ENCODE assay signal across 22 cellular contexts in genomic region chr16:27265982-27266381, GRCh38. TPM values are rescaled to one million over a fixed set of nuclear protein-coding genes. Genes with fewer than 3 reads are reported as not detected.
DNase-seq lines count a peak whose midpoint lies in the region; ATAC-seq and TF ChIP-seq lines count a peak whose summit lies in the region.
"Had no signal": no experiment of that assay in that cellular context is flagged by ENCODE, and none has a peak within 500 bp of the region (broad histone marks: within the 10 kb centered on the region; RNA-seq: fewer than 3 reads in every experiment).

No MANE protein-coding gene starts in this region.

- CTCF ChIA-PET in Calu3 (lab: Charles Lee): no interaction called here
- CTCF ChIA-PET in naive thymus-derived CD4-positive, alpha-beta T cell (lab: Charles Lee): interaction anchor here (1.0 kb wide), 1 partner anchor 31 kb away, joined by 3 read pairs; no protein-coding TSS in a partner anchor

- H3K36me3 ChIP-seq in naive thymus-derived CD4-positive, alpha-beta T cell (ENCODE audit: control insufficient read depth in 2 of 3, insufficient read depth in 3 of 3, low read length in 3 of 3): peaks cover 0 to 6% (median 0%) of the 10 kb centered on the region in 3 experiments
- H3K36me3 ChIP-seq: BLaER1, sigmoid colon, SJCRH30, WERI-Rb-1 had no signal

- intact Hi-C loops in Calu3 (cut with micrococcal nuclease; ENCODE audit: unreplicated experiment): loop anchor here (2.0 kb wide), 1 partner anchor 49 kb away; no protein-coding TSS in a partner anchor
- intact Hi-C loops in naive thymus-derived CD4-positive, alpha-beta T cell (cut with micrococcal nuclease): no loop called here

- TF ChIP-seq CTCF in Calu3 (IDR thresholded peaks at IDR 0.05; ENCODE audit: unreplicated experiment): no peak

- H3K4me3 Mint-ChIP-seq in activated T-cell treated with anti-CD3 and anti-CD28 coated beads, Interleukin-2, amount 50 U/mL, for 24 hours: no peak overlapping the region
- no peak overlapping the region for H3K4me3 Mint-ChIP-seq in Calu3 (ENCODE audit: low read depth, unreplicated experiment)
- H3K4me3 Mint-ChIP-seq in activated T-helper 17 cell treated with anti-CD3 and anti-CD28 coated beads, Interleukin-2, amount 50 U/mL, for 72 hours: peak overlapping the region; percentile 31
- peak overlapping the region in 6 of 10 donors; percentile 2 to 22 (median 8) for H3K4me3 Mint-ChIP-seq in naive thymus-derived CD4-positive, alpha-beta T cell
- H3K4me3 Mint-ChIP-seq: GM23338 had no signal

- H3K27me3 ChIP-seq in naive thymus-derived CD4-positive, alpha-beta T cell (ENCODE audit: control insufficient read depth in 2 of 2, insufficient read depth in 2 of 2, low read length in 2 of 2): no peaks in the 10 kb centered on the region
- H3K27me3 ChIP-seq: BLaER1, sigmoid colon, SJCRH30 had no signal

- peaks cover 15 to 19% of the 10 kb centered on the region in 2 donors for H3K4me1 ChIP-seq in naive thymus-derived CD4-positive, alpha-beta T cell (ENCODE audit: control insufficient read depth in 2 of 2, insufficient read depth in 2 of 2, low read length in 2 of 2)
- H3K4me1 ChIP-seq: SJCRH30 had no signal

- POLR2A ChIA-PET in naive thymus-derived CD4-positive, alpha-beta T cell (lab: Charles Lee): interaction anchor here (0.9 to 3.4 kb wide), 3 partner anchors 9 to 62 kb away, joined by 3 to 13 read pairs (median 4); no protein-coding TSS in a partner anchor

- peak overlapping the region; percentile 1 for H3K27ac Mint-ChIP-seq in activated T-cell treated with anti-CD3 and anti-CD28 coated beads, Interleukin-2, amount 50 U/mL, for 24 hours
- H3K27ac Mint-ChIP-seq in Calu3 (ENCODE audit: unreplicated experiment): peak overlapping the region; percentile 10
- peak overlapping the region; percentile 3 for H3K27ac Mint-ChIP-seq in activated T-helper 17 cell treated with anti-CD3 and anti-CD28 coated beads, Interleukin-2, amount 50 U/mL, for 72 hours
- H3K27ac Mint-ChIP-seq in naive thymus-derived CD4-positive, alpha-beta T cell: peak overlapping the region in 7 of 9 donors; percentile 5 to 75 (median 46)
- H3K27ac Mint-ChIP-seq: GM23338 had no signal

- no peak for ATAC-seq in activated T-helper 17 cell treated with anti-CD3 and anti-CD28 coated beads, Interleukin-2, amount 50 U/mL, for 72 hours (replicated peaks)
- ATAC-seq in naive thymus-derived CD4-positive, alpha-beta T cell: no peak
- ATAC-seq: GM23338, left colon, Panc1 had no signal

- H3K4me1 Mint-ChIP-seq in activated T-cell treated with anti-CD3 and anti-CD28 coated beads, Interleukin-2, amount 50 U/mL, for 24 hours (ENCODE audit: low read depth): peaks cover 78% of the 10 kb centered on the region
- peaks cover 58% of the 10 kb centered on the region for H3K4me1 Mint-ChIP-seq in Calu3 (ENCODE audit: low read depth, unreplicated experiment)
- H3K4me1 Mint-ChIP-seq in activated T-helper 17 cell treated with anti-CD3 and anti-CD28 coated beads, Interleukin-2, amount 50 U/mL, for 72 hours: peaks cover 44% of the 10 kb centered on the region
- H3K4me1 Mint-ChIP-seq in naive thymus-derived CD4-positive, alpha-beta T cell: peaks cover 41 to 96% (median 79%) of the 10 kb centered on the region in 7 donors

- H3K9me3 Mint-ChIP-seq in activated T-cell treated with anti-CD3 and anti-CD28 coated beads, Interleukin-2, amount 50 U/mL, for 24 hours: no peaks in the 10 kb centered on the region
- H3K9me3 Mint-ChIP-seq in Calu3 (ENCODE audit: low read depth, unreplicated experiment): no peaks in the 10 kb centered on the region
- no peaks in the 10 kb centered on the region for H3K9me3 Mint-ChIP-seq in activated T-helper 17 cell treated with anti-CD3 and anti-CD28 coated beads, Interleukin-2, amount 50 U/mL, for 72 hours
- H3K9me3 Mint-ChIP-seq in naive thymus-derived CD4-positive, alpha-beta T cell: peaks cover 0 to 4% (median 0%) of the 10 kb centered on the region in 11 donors
- H3K9me3 Mint-ChIP-seq: GM23338 had no signal

- no peak overlapping the region for H3K27ac ChIP-seq in naive thymus-derived CD4-positive, alpha-beta T cell (ENCODE audit: low read depth, low read length)
- H3K27ac ChIP-seq: BLaER1, SJCRH30, WERI-Rb-1 had no signal

- no peaks in the 10 kb centered on the region for H3K27me3 Mint-ChIP-seq in activated T-cell treated with anti-CD3 and anti-CD28 coated beads, Interleukin-2, amount 50 U/mL, for 24 hours
- no peaks in the 10 kb centered on the region for H3K27me3 Mint-ChIP-seq in Calu3 (ENCODE audit: unreplicated experiment)
- no peaks in the 10 kb centered on the region for H3K27me3 Mint-ChIP-seq in activated T-helper 17 cell treated with anti-CD3 and anti-CD28 coated beads, Interleukin-2, amount 50 U/mL, for 72 hours
- H3K27me3 Mint-ChIP-seq in naive thymus-derived CD4-positive, alpha-beta T cell: no peaks in the 10 kb centered on the region

- DNase-seq in activated T-cell treated with anti-CD3 and anti-CD28 coated beads, Interleukin-2, amount 50 U/mL, for 24 hours: no peak
- DNase-seq in activated T-cell treated with anti-CD3 and anti-CD28 coated beads, Interleukin-2, amount 50 U/mL, for 48 hours: no peak
- DNase-seq in Calu3 (no peak), erythroblast (lab: John Stamatoyannopoulos, UW) (no peak), NCI-H774 (lab: John Stamatoyannopoulos, UW) (no peak), RPMI8226 (no peak)
- DNase-seq in naive thymus-derived CD4-positive, alpha-beta T cell: no peak
- DNase-seq: activated effector memory CD4-positive, alpha-beta T cell treated with anti-CD3 and anti-CD28 coated beads, Interleukin-2, amount 50 U/mL, for 16 hours; head of caudate nucleus; left colon; mesenchymal stem cell; NCI-H1048; NCI-H1930; sigmoid colon; SJCRH30; stimulated activated CD4-positive, alpha-beta T cell treated with anti-CD3 and anti-CD28 coated beads, Interleukin-15, amount 100 ng/mL, for 24 hours; stimulated activated CD8-positive, alpha-beta memory T cell treated with anti-CD3 and anti-CD28 coated beads, Interleukin-4, amount 100 ng/mL, for 48 hours; WERI-Rb-1 had no signal

- no peaks in the 10 kb centered on the region for H3K9me3 ChIP-seq in naive thymus-derived CD4-positive, alpha-beta T cell (ENCODE audit: control insufficient read depth in 2 of 3, low read length in 3 of 3)
- H3K9me3 ChIP-seq: BLaER1, sigmoid colon, SJCRH30 had no signal

- no peak overlapping the region for H3K4me3 ChIP-seq in naive thymus-derived CD4-positive, alpha-beta T cell (ENCODE audit: low read length)
- H3K4me3 ChIP-seq: BLaER1, GM23338, sigmoid colon, SJCRH30 had no signal

- TF ChIP-seq POLR2A in erythroblast (IDR thresholded peaks at IDR 0.05; ENCODE audit: low read length): no peak

- BruUV-seq in Calu3 (replicated peaks; lab: Mats Ljungman, UMichigan): no TSS peak

- H3K36me3 Mint-ChIP-seq in activated T-cell treated with anti-CD3 and anti-CD28 coated beads, Interleukin-2, amount 50 U/mL, for 24 hours (ENCODE audit: low read depth): peaks cover 54% of the 10 kb centered on the region
- peaks cover 37% of the 10 kb centered on the region for H3K36me3 Mint-ChIP-seq in Calu3 (ENCODE audit: insufficient read depth, unreplicated experiment)
- peaks cover 58% of the 10 kb centered on the region for H3K36me3 Mint-ChIP-seq in activated T-helper 17 cell treated with anti-CD3 and anti-CD28 coated beads, Interleukin-2, amount 50 U/mL, for 72 hours (ENCODE audit: low read depth)
- H3K36me3 Mint-ChIP-seq in naive thymus-derived CD4-positive, alpha-beta T cell: peaks cover 5 to 45% (median 13%) of the 10 kb centered on the region in 5 donors

RNA-seq across cellular contexts. Expression of gene NSMCE1, which starts 2.6 kb away (rescaled TPM):
- 74.9 and 83.2 TPM in 2 replicates for total RNA-seq in Calu3 (2022)
- total RNA-seq in activated T-helper 17 cell treated with anti-CD3 and anti-CD28 coated beads, Interleukin-2, amount 50 U/mL, for 72 hours: 10 to 100 TPM; 59.6 to 99.8 TPM
- 100 to 1,000 TPM in 1 of 5 experiments, 10 to 100 TPM in 4; 45.5 to 106 (median 70.2) TPM for total RNA-seq in naive thymus-derived CD4-positive, alpha-beta T cell
- polyA plus RNA-seq in naive thymus-derived CD4-positive, alpha-beta T cell: 100 to 1,000 TPM; 200 to 220 TPM

RNA-seq across cellular contexts. Expression of gene IL4R, which starts 47.8 kb away (rescaled TPM):
- 99.0 and 108 TPM in 2 replicates for total RNA-seq in Calu3 (2022)
- total RNA-seq in activated T-helper 17 cell treated with anti-CD3 and anti-CD28 coated beads, Interleukin-2, amount 50 U/mL, for 72 hours: 100 to 1,000 TPM; 163 to 216 TPM
- 100 to 1,000 TPM; 158 to 498 (median 198) TPM for total RNA-seq in naive thymus-derived CD4-positive, alpha-beta T cell
- polyA plus RNA-seq in naive thymus-derived CD4-positive, alpha-beta T cell: 100 to 1,000 TPM in 1 of 2 donors, 10 to 100 TPM in 1; 99.8 to 128 TPM

Comparison
In these comparisons a context has a peak if more than half of its experiments do, and no peak if none do; other contexts are left out.
1. H3K4me3 Mint-ChIP-seq: peak in activated T-helper 17 cell treated with anti-CD3 and anti-CD28 coated beads, Interleukin-2, amount 50 U/mL, for 72 hours (single experiment) and naive thymus-derived CD4-positive, alpha-beta T cell (6 of 10); none in activated T-cell treated with anti-CD3 and anti-CD28 coated beads, Interleukin-2, amount 50 U/mL, for 24 hours (single experiment) and Calu3 (single experiment).
2. Peak in every context shown above with its lines, with median percentiles within 50 percentile points of each other: H3K27ac Mint-ChIP-seq.